In genomic region chr20:9918360-9918759, GRCh38 we compare ENCODE assay signal across 1 cellular context.
TF ChIP-seq lines count a peak whose summit lies in the region.

No MANE protein-coding gene starts in this region.

TF ChIP-seq in HepG2, 621 proteins besides CTCF, POLR2A, EP300 and RAD21 (continued from another document):
- no peak for TF ChIP-seq CREM (IDR thresholded peaks at IDR 0.05)
- TF ChIP-seq CREM (CRISPR knock-in tag; IDR thresholded peaks at IDR 0.05) = no peak
- TF ChIP-seq MED13 (CRISPR knock-in tag; IDR thresholded peaks at IDR 0.05) = no peak
- no peak for TF ChIP-seq ZNF503 (CRISPR knock-in tag; IDR thresholded peaks at IDR 0.05)
